ENCODE assay signal across 9 cellular contexts in genomic region chr22:21568207-21569075, GRCh38. TPM values are rescaled to one million over a fixed set of nuclear protein-coding genes. Genes with fewer than 3 reads are reported as not detected.
DNase-seq lines count a peak whose midpoint lies in the region; ATAC-seq and TF ChIP-seq lines count a peak whose summit lies in the region.
"Had no signal": no experiment of that assay in that cellular context is flagged by ENCODE, and none has a peak within 500 bp of the region (broad histone marks: within the 10 kb centered on the region; RNA-seq: fewer than 3 reads in every experiment).

No MANE protein-coding gene starts in this region.

- H3K36me3 ChIP-seq in gastroesophageal sphincter (no peaks in the 10 kb centered on the region), parathyroid adenoma (ENCODE audit: control insufficient read depth, insufficient read depth, low read length) (no peaks in the 10 kb centered on the region)

- peak overlapping the region; percentile 66 to 93 (median 92) for H3K27ac ChIP-seq in gastroesophageal sphincter
- H3K27ac ChIP-seq in parathyroid adenoma: no peak overlapping the region

- H3K27me3 ChIP-seq in gastroesophageal sphincter (no peaks in the 10 kb centered on the region), parathyroid adenoma (ENCODE audit: control insufficient read depth, insufficient read depth, low read length) (no peaks in the 10 kb centered on the region)

- H3K4me2 ChIP-seq in parathyroid adenoma (ENCODE audit: low read length): peak overlapping the region; percentile 91

- peak overlapping the region; percentile 74 to 98 for H3K4me3 ChIP-seq in gastroesophageal sphincter
- peak overlapping the region; percentile 84 for H3K4me3 ChIP-seq in parathyroid adenoma (ENCODE audit: low read depth, low read length)

- H3K27ac Mint-ChIP-seq in activated CD8-positive, alpha-beta memory T cell treated with anti-CD3 and anti-CD28 coated beads, Interleukin-2, amount 10 ng/mL, durations not matched to agents 7 days and 5 days: peak overlapping the region; percentile 93

- H3K4me1 Mint-ChIP-seq in activated CD8-positive, alpha-beta memory T cell treated with anti-CD3 and anti-CD28 coated beads, Interleukin-2, amount 10 ng/mL, durations not matched to agents 7 days and 5 days: peaks cover 47% of the 10 kb centered on the region

- H3K27me3 Mint-ChIP-seq in activated CD8-positive, alpha-beta memory T cell treated with anti-CD3 and anti-CD28 coated beads, Interleukin-2, amount 10 ng/mL, durations not matched to agents 7 days and 5 days: no peaks in the 10 kb centered on the region

- H3K36me3 Mint-ChIP-seq in activated CD8-positive, alpha-beta memory T cell treated with anti-CD3 and anti-CD28 coated beads, Interleukin-2, amount 10 ng/mL, durations not matched to agents 7 days and 5 days: peaks cover 27% of the 10 kb centered on the region

- ATAC-seq in activated CD8-positive, alpha-beta memory T cell treated with anti-CD3 and anti-CD28 coated beads, Interleukin-2, amount 10 ng/mL, durations not matched to agents 7 days and 5 days: peak; percentile 34
- ATAC-seq in gastroesophageal sphincter: peak; percentile 11
- no peak for ATAC-seq in GM19467 (IDR thresholded peaks at IDR 0.05; ENCODE audit: unreplicated experiment)

- no peak for TF ChIP-seq CTCF in gastroesophageal sphincter (IDR thresholded peaks at IDR 0.05)
- TF ChIP-seq CTCF in parathyroid adenoma (IDR thresholded peaks at IDR 0.05): no peak

- no peak for TF ChIP-seq EP300 in gastroesophageal sphincter (IDR thresholded peaks at IDR 0.05)

- peaks cover 6 to 58% (median 24%) of the 10 kb centered on the region in 3 donors for H3K4me1 ChIP-seq in gastroesophageal sphincter
- H3K4me1 ChIP-seq in parathyroid adenoma: peaks cover 3% of the 10 kb centered on the region

- 0 to 2% methylated on average over 20 to 22 of the region's 34 CpGs for WGBS in gastroesophageal sphincter (ENCODE audit: low coverage in 1 of 2), 2 donors

- peak overlapping the region; percentile 80 for H3K9ac ChIP-seq in parathyroid adenoma

- no peaks in the 10 kb centered on the region for H3K9me3 Mint-ChIP-seq in activated CD8-positive, alpha-beta memory T cell treated with anti-CD3 and anti-CD28 coated beads, Interleukin-2, amount 10 ng/mL, durations not matched to agents 7 days and 5 days (ENCODE audit: low read depth)

- H3K9me3 ChIP-seq in gastroesophageal sphincter: no peaks in the 10 kb centered on the region
- no peaks in the 10 kb centered on the region for H3K9me3 ChIP-seq in parathyroid adenoma (ENCODE audit: control insufficient read depth, low read length)

- no peak for TF ChIP-seq POLR2A in gastroesophageal sphincter (IDR thresholded peaks at IDR 0.05)

- peaks cover 32% of the 10 kb centered on the region for H3K79me2 ChIP-seq in parathyroid adenoma

- in situ Hi-C loops in KBM-7 (cut with MboI; ENCODE audit: low pct_unique_long_range_greater_than_20kb, low sequenced_read_pairs): no loop called here

- CTCF ChIA-PET in activated CD8-positive, alpha-beta memory T cell treated with anti-CD3 and anti-CD28 coated beads, Interleukin-2, amount 10 ng/mL, durations not matched to agents 7 days and 5 days (lab: Charles Lee): interaction anchor here (0.7 to 4.4 kb wide), 5 partner anchors 20 to 79 kb away, joined by 3 to 27 read pairs (median 4); partner anchors contain the start of genes SDF2L1 and YDJC

- peak overlapping the region; percentile 77 for H2AFZ ChIP-seq in parathyroid adenoma

- DNase-seq in activated CD8-positive, alpha-beta memory T cell treated with anti-CD3 and anti-CD28 coated beads, Interleukin-2, amount 10 ng/mL, durations not matched to agents 7 days and 5 days: peak; percentile 60
- no peak for DNase-seq in activated CD8-positive, alpha-beta memory T cell treated with anti-CD3 and anti-CD28 coated beads for 24 hours
- DNase-seq in KBM-7: peak; percentile 47
- DNase-seq in activated T-cell treated with anti-CD3 and anti-CD28 coated beads, Interleukin-2, amount 50 U/mL, for 48 hours: peak; percentile 42 to 50
- DNase-seq in NCI-H774 (lab: John Stamatoyannopoulos, UW): no peak

- peak overlapping the region; percentile 97 for H3K4me3 Mint-ChIP-seq in activated CD8-positive, alpha-beta memory T cell treated with anti-CD3 and anti-CD28 coated beads, Interleukin-2, amount 10 ng/mL, durations not matched to agents 7 days and 5 days

RNA-seq across cellular contexts. Expression of gene UBE2L3, which starts 0.9 kb away (rescaled TPM):
- 10 to 100 TPM; 57.3 to 67.8 TPM for total RNA-seq in activated CD8-positive, alpha-beta memory T cell treated with anti-CD3 and anti-CD28 coated beads, Interleukin-2, amount 10 ng/mL, durations not matched to agents 7 days and 5 days
- total RNA-seq in gastroesophageal sphincter: 10 to 100 TPM; 40.5 to 94.4 (median 60.0) TPM

RNA-seq across cellular contexts. Expression of gene RIMBP3C, which starts 17.2 kb away (rescaled TPM):
- under 1 TPM; 0.14 to 0.18 TPM for total RNA-seq in activated CD8-positive, alpha-beta memory T cell treated with anti-CD3 and anti-CD28 coated beads, Interleukin-2, amount 10 ng/mL, durations not matched to agents 7 days and 5 days
- under 1 TPM; 0.15 to 0.40 (median 0.25) TPM for total RNA-seq in gastroesophageal sphincter
- total RNA-seq: pulmonary artery endothelial cell had no signal

Comparison
In these comparisons a context has a peak if more than half of its experiments do, and no peak if none do; other contexts are left out.
1. DNase-seq: peak in activated CD8-positive, alpha-beta memory T cell treated with anti-CD3 and anti-CD28 coated beads, Interleukin-2, amount 10 ng/mL, durations not matched to agents 7 days and 5 days (single experiment), KBM-7 (single experiment) and activated T-cell treated with anti-CD3 and anti-CD28 coated beads, Interleukin-2, amount 50 U/mL, for 48 hours (2 of 2); none in activated CD8-positive, alpha-beta memory T cell treated with anti-CD3 and anti-CD28 coated beads for 24 hours (single experiment) and NCI-H774 (single experiment).